Comparison of ENCODE assay signal across 7 cellular contexts in the genomic region with DNA sequence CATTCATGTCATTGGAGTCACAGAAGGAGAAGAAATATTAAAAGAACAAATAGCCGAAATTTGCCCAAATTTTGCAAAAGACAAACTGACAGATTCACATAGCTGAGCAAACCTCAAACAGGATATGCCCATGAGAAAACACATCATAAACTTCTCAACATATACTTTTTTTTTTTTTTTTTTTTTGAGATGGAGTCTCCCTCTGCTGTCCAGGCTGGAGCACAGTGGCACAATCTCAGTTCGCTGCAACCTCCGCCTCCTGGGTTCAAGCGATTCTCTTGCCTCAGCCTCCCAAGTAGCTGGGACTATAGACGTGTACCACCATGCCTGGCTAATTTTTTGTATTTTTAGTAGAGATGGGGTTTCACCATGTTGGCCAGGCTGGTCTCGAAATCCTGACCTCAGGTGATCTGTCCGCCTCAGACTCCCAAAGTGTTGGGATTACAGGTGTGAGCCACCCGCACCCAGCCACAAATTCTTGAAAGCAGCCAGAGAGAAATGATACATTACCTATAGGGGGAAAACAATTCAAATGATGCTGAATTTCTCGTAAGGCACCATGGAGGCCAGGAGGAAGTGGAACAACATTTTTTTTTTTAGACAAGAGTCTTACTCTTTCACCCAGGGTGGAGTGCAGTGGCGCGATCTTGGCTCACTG. TPM values are rescaled to one million over a fixed set of nuclear protein-coding genes. Genes with fewer than 3 reads are reported as not detected.
DNase-seq lines count a peak whose midpoint lies in the region; TF ChIP-seq lines count a peak whose summit lies in the region.
"Not testable (repeated sequence)": the region's sequence is repeated elsewhere in the genome, so short reads cannot be mapped to it uniquely, and the experiment has no call there.

No MANE protein-coding gene starts in this region.

- H3K36me3 ChIP-seq in BLaER1; SK-N-SH (replicated peaks in 1 of 2; ENCODE audit: control insufficient read depth in 1 of 2, insufficient read depth in 2 of 2, low read length in 1 of 2): not testable (repeated sequence)

- not testable (repeated sequence) for H3K27me3 ChIP-seq in BLaER1; SK-N-SH (ENCODE audit: insufficient read depth)

- DNase-seq in GM12865 (ENCODE audit: low read depth) (peak; percentile 25), cardiac fibroblast (ENCODE audit: low read depth in 2 of 2) (peak; percentile 15 to 35), fibroblast of villous mesenchyme (ENCODE audit: low read depth) (peak; percentile 32)
- DNase-seq in HFFc6, SK-N-SH, nephron progenitor cell: not testable (repeated sequence)

- H3K4me3 Mint-ChIP-seq in HFFc6, nephron progenitor cell: not testable (repeated sequence)

- H2AFZ ChIP-seq in SK-N-SH (ENCODE audit: low read depth) = not testable (repeated sequence)

- H3K9me2 ChIP-seq in SK-N-SH = not testable (repeated sequence)

- CTCF ChIA-PET in SK-N-SH (lab: Yijun Ruan, JAX) = interaction anchor here (1.4 kb wide), 1 partner anchor 47 kb away, joined by 3 read pairs; no protein-coding TSS in a partner anchor

- TF ChIP-seq CTCF in GM12865 (IDR thresholded peaks at IDR 0.05; ENCODE audit: insufficient read depth, low read depth, low read length, missing control alignments); cardiac fibroblast (IDR thresholded peaks at IDR 0.05; ENCODE audit: low read depth, low read length); nephron progenitor cell (IDR thresholded peaks at IDR 0.05): not testable (repeated sequence)
- TF ChIP-seq CTCF in HFFc6 (IDR thresholded peaks at IDR 0.05) = peak; percentile 56
- peak; percentile 29; the same call in 1 of the 2 replicates for TF ChIP-seq CTCF in SK-N-SH (IDR thresholded peaks at IDR 0.05)
- peak; percentile 26 for TF ChIP-seq CTCF in fibroblast of villous mesenchyme (IDR thresholded peaks at IDR 0.05; ENCODE audit: insufficient read depth, low read depth, low read length)

- H3K9me3 Mint-ChIP-seq in HFFc6, nephron progenitor cell: not testable (repeated sequence)

- H3K27ac Mint-ChIP-seq in HFFc6 = not testable (repeated sequence)
- peak overlapping the region; percentile 92 for H3K27ac Mint-ChIP-seq in nephron progenitor cell

- POLR2A ChIA-PET in SK-N-SH (lab: Yijun Ruan, JAX) = interaction anchor here (0.7 kb wide), 1 partner anchor 43 kb away, joined by 4 read pairs; no protein-coding TSS in a partner anchor

- H3F3A ChIP-seq in SK-N-SH (replicated peaks; ENCODE audit: insufficient read depth) = peaks cover 16% of the 10 kb centered on the region

- H3K4me3 ChIP-seq in BLaER1; GM12865 (ENCODE audit: low read depth, low read length); SK-N-SH (ENCODE audit: low read depth in 2 of 2, low read length in 1 of 2); cardiac fibroblast (replicated peaks in 1 of 2; ENCODE audit: low read depth in 2 of 2, low read length in 2 of 2); fibroblast of villous mesenchyme (ENCODE audit: low read depth, low read length): not testable (repeated sequence)

- not testable (repeated sequence) for TF ChIP-seq EP300 in SK-N-SH (IDR thresholded peaks at IDR 0.05; ENCODE audit: borderline replicate concordance in 1 of 2, low read depth in 1 of 2, low read length in 1 of 2)

- H3K4me1 Mint-ChIP-seq in HFFc6 (ENCODE audit: low read depth) (peaks cover 33% of the 10 kb centered on the region), nephron progenitor cell (peaks cover 43% of the 10 kb centered on the region)

- not testable (repeated sequence) for H3K9ac ChIP-seq in BLaER1, SK-N-SH

- H3K9me3 ChIP-seq in BLaER1, SK-N-SH: not testable (repeated sequence)

- H3K4me1 ChIP-seq in BLaER1 (peaks cover 68% of the 10 kb centered on the region), SK-N-SH (ENCODE audit: control insufficient read depth in 1 of 2, insufficient read depth in 2 of 2, low read depth in 1 of 2, low read length in 1 of 2) (0 out of 4 replicates have a peak, but pooled peaks cover 0 to 11% of the 10 kb centered on the region in 2 experiments)

- WGBS in SK-N-SH (ENCODE audit: low lambda C conversion rate) = 90% methylated on average over 11 of the region's 11 CpGs

- not testable (repeated sequence) for H3K27ac ChIP-seq in BLaER1; SK-N-SH (ENCODE audit: low read depth in 2 of 2, low read length in 1 of 2)

- H3K27me3 Mint-ChIP-seq in HFFc6 (ENCODE audit: insufficient read depth); nephron progenitor cell (ENCODE audit: low read depth, poor library complexity): not testable (repeated sequence)

- not testable (repeated sequence) for TF ChIP-seq RAD21 in SK-N-SH (IDR thresholded peaks at IDR 0.05; ENCODE audit: low read length)

- not testable (repeated sequence) for H3K79me2 ChIP-seq in SK-N-SH (ENCODE audit: insufficient read depth)

- not testable (repeated sequence) for H4K20me1 ChIP-seq in BLaER1; SK-N-SH (ENCODE audit: insufficient read depth)

- peak overlapping the region; percentile 89 for H3K4me2 ChIP-seq in BLaER1
- not testable (repeated sequence) for H3K4me2 ChIP-seq in SK-N-SH

- not testable (repeated sequence) for H3K36me3 Mint-ChIP-seq in HFFc6 (ENCODE audit: low read depth)
- H3K36me3 Mint-ChIP-seq in nephron progenitor cell (ENCODE audit: low read depth) = peaks cover 20% of the 10 kb centered on the region

RNA-seq across cellular contexts. Expression of gene NDUFS5, which starts 25.2 kb away (rescaled TPM):
- total RNA-seq in HFFc6 (2021; fragmentation: NEBNext Ultra II Directional; extraction: Animal tissue kit (Norgen Biotek cat#: 25700)) = 100 to 1,000 TPM; 181 to 275 (median 249) TPM
- polyA plus RNA-seq in SK-N-SH (2012; rRNA removed) = 881 and 1,097 TPM in 2 replicates
- 1,429 and 1,910 TPM in 2 replicates for polyA plus RNA-seq in SK-N-SH (2012; cell fraction: cytosol; rRNA removed)
- polyA plus RNA-seq in SK-N-SH (2012; cell fraction: nucleus; rRNA removed) = 183 and 252 TPM in 2 replicates
- total RNA-seq in fibroblast of villous mesenchyme = 285 and 325 TPM in 2 replicates
